ENCODE assay signal across 9 cellular contexts in genomic region chr13:21638319-21639282, GRCh38. TPM values are rescaled to one million over a fixed set of nuclear protein-coding genes. Genes with fewer than 3 reads are reported as not detected.
DNase-seq lines count a peak whose midpoint lies in the region; ATAC-seq, FAIRE-seq and TF ChIP-seq lines count a peak whose summit lies in the region.
"Had no signal": no experiment of that assay in that cellular context is flagged by ENCODE, and none has a peak within 500 bp of the region (broad histone marks: within the 10 kb centered on the region; RNA-seq: fewer than 3 reads in every experiment).

No MANE protein-coding gene starts in this region.

- H3K27ac ChIP-seq in heart right ventricle (no peak overlapping the region), HL-60 (replicated peaks) (no peak overlapping the region), endothelial cell of umbilical vein (ENCODE audit: insufficient read depth, low read depth, low read length) (no peak overlapping the region), neural cell (ENCODE audit: low read length) (no peak overlapping the region)

- H3K36me3 ChIP-seq in heart right ventricle (no peaks in the 10 kb centered on the region), endothelial cell of umbilical vein (ENCODE audit: control insufficient read depth in 2 of 2, extremely low read depth in 1 of 2, insufficient read depth in 2 of 2, low read length in 2 of 2) (no peaks in the 10 kb centered on the region), neural cell (ENCODE audit: insufficient read depth, low read length) (no peaks in the 10 kb centered on the region)

- no peak overlapping the region for H3K27ac Mint-ChIP-seq in activated T-helper 2 cell treated with anti-CD3 and anti-CD28 coated beads, Interferon-gamma antibody, Interleukin-2, Interleukin-4, amounts not matched to agents 10 μg/mL and 5 μg/mL and 100 μg/mL, durations not matched to agents 14 hours and 24 hours and 36 hours
- H3K27ac Mint-ChIP-seq: dendritic cell treated with granulocyte-macrophage colony-stimulating factor and Interleukin-4, amounts not matched to agents 40 ng/mL and 50 ng/mL, for 4 days had no signal

- CTCF ChIA-PET in endothelial cell of umbilical vein (lab: Charles Lee) = interaction anchor here (0.5 to 4.0 kb wide), 47 partner anchors 8 to 1712 kb away, joined by 3 to 48 read pairs (median 5); partner anchors contain the start of genes FGF9 and MICU2

- TF ChIP-seq CTCF in heart right ventricle (IDR thresholded peaks at IDR 0.05) (peak; percentile 65 to 91 (median 82)), HL-60 (IDR thresholded peaks at IDR 0.05; ENCODE audit: insufficient read depth, low read length) (peak; percentile 44), endothelial cell of umbilical vein (IDR thresholded peaks at IDR 0.05; ENCODE audit: extremely low read depth in 1 of 2, insufficient read depth in 1 of 2, low read depth in 1 of 2, low read length in 2 of 2) (peak; percentile 30 to 59), neural cell (IDR thresholded peaks at IDR 0.05; ENCODE audit: poor library complexity, severe bottlenecking) (peak; percentile 87)

- H4K20me1 ChIP-seq in endothelial cell of umbilical vein (replicated peaks; ENCODE audit: control insufficient read depth, extremely low read depth, insufficient read depth, low read length) (no peaks in the 10 kb centered on the region), neural cell (ENCODE audit: insufficient read depth) (no peaks in the 10 kb centered on the region)

- no peaks in the 10 kb centered on the region for H3K9me1 ChIP-seq in endothelial cell of umbilical vein (replicated peaks; ENCODE audit: control insufficient read depth, extremely low read depth, insufficient read depth, low read length)

- no TSS peak for BruUV-seq in endothelial cell of umbilical vein (replicated peaks; lab: Mats Ljungman, UMichigan)

- no peaks in the 10 kb centered on the region for H3K9me2 ChIP-seq in neural cell (ENCODE audit: insufficient read depth, low read length)

- H3K4me3 Mint-ChIP-seq in activated T-helper 2 cell treated with anti-CD3 and anti-CD28 coated beads, Interferon-gamma antibody, Interleukin-2, Interleukin-4, amounts not matched to agents 10 μg/mL and 5 μg/mL and 100 μg/mL, durations not matched to agents 14 hours and 24 hours and 36 hours (ENCODE audit: low read depth) = no peak overlapping the region
- H3K4me3 Mint-ChIP-seq: dendritic cell treated with granulocyte-macrophage colony-stimulating factor and Interleukin-4, amounts not matched to agents 40 ng/mL and 50 ng/mL, for 4 days had no signal

- peak; percentile 86 for TF ChIP-seq RAD21 in neural cell (conservative IDR thresholded peaks at IDR 0.05)

- H3K79me2 ChIP-seq in endothelial cell of umbilical vein (ENCODE audit: control insufficient read depth, insufficient read depth, low read length) (no peaks in the 10 kb centered on the region), neural cell (replicated peaks; ENCODE audit: insufficient read depth, low read length) (no peaks in the 10 kb centered on the region)

- no peaks in the 10 kb centered on the region for H3K36me3 Mint-ChIP-seq in activated T-helper 2 cell treated with anti-CD3 and anti-CD28 coated beads, Interferon-gamma antibody, Interleukin-2, Interleukin-4, amounts not matched to agents 10 μg/mL and 5 μg/mL and 100 μg/mL, durations not matched to agents 14 hours and 24 hours and 36 hours (ENCODE audit: low read depth)

- ATAC-seq in heart right ventricle (no peak), Right ventricle myocardium superior (ENCODE audit: poor library complexity) (no peak)

- POLR2A ChIA-PET in endothelial cell of umbilical vein (lab: Charles Lee) = no interaction called here

- no peak for DNase-seq in heart right ventricle
- no peak for DNase-seq in Right ventricle myocardium superior
- peak in 1 of 2 experiments; percentile 9 for DNase-seq in HL-60 (ENCODE audit: low read depth in 1 of 2, low spot score in 1 of 2)
- peak; percentile 18 for DNase-seq in SK-N-DZ (ENCODE audit: low spot score)
- peak; percentile 28 for DNase-seq in endothelial cell of umbilical vein (ENCODE audit: low read depth, low spot score)
- DNase-seq in NK-92 (lab: John Stamatoyannopoulos, UW; ENCODE audit: unreplicated experiment) = no peak
- DNase-seq in activated T-helper 2 cell treated with anti-CD3 and anti-CD28 coated beads, Interferon-gamma antibody, Interleukin-2, Interleukin-4, amounts not matched to agents 10 μg/mL and 5 μg/mL and 100 μg/mL, durations not matched to agents 14 hours and 24 hours and 36 hours (ENCODE audit: low spot score) = no peak

- intact Hi-C loops in heart right ventricle (cut with DNase I) (loop anchor here in 8 of 10 donors (5.0 to 10.0 kb wide), 5 partner anchors 636 to 1376 kb away; no protein-coding TSS in a partner anchor), Right ventricle myocardium superior (cut with DNase I) (loop anchor here (10.0 kb wide), 1 partner anchor 1116 kb away; no protein-coding TSS in a partner anchor), endothelial cell of umbilical vein (cut with micrococcal nuclease) (loop anchor here (1.0 kb wide), 1 partner anchor 1681 kb away; no protein-coding TSS in a partner anchor)
- intact Hi-C loops in activated T-helper 2 cell treated with anti-CD3 and anti-CD28 coated beads, Interferon-gamma antibody, Interleukin-2, Interleukin-4, amounts not matched to agents 10 μg/mL and 5 μg/mL and 100 μg/mL, durations not matched to agents 14 hours and 24 hours and 36 hours (cut with micrococcal nuclease) = loop anchor here (1.0 to 10.0 kb wide), 3 partner anchors 76 to 1386 kb away; no protein-coding TSS in a partner anchor

- H3K9me3 ChIP-seq in heart right ventricle = no peaks in the 10 kb centered on the region
- no peaks in the 10 kb centered on the region for H3K9me3 ChIP-seq in endothelial cell of umbilical vein (replicated peaks; ENCODE audit: control insufficient read depth, insufficient read depth, low read length)
- H3K9me3 ChIP-seq in neural cell (ENCODE audit: low read length) = no peaks in the 10 kb centered on the region

- no peak for TF ChIP-seq EP300 in neural cell (conservative IDR thresholded peaks at IDR 0.05; ENCODE audit: poor library complexity, severe bottlenecking)

- H3K27me3 Mint-ChIP-seq in activated T-helper 2 cell treated with anti-CD3 and anti-CD28 coated beads, Interferon-gamma antibody, Interleukin-2, Interleukin-4, amounts not matched to agents 10 μg/mL and 5 μg/mL and 100 μg/mL, durations not matched to agents 14 hours and 24 hours and 36 hours (ENCODE audit: low read depth) = peaks cover 7% of the 10 kb centered on the region

- H3K4me1 ChIP-seq in heart right ventricle (peaks cover 0 to 5% (median 0%) of the 10 kb centered on the region in 9 donors), endothelial cell of umbilical vein (ENCODE audit: control insufficient read depth, extremely low read depth, insufficient read depth, low read length) (no peaks in the 10 kb centered on the region)

- no peak overlapping the region for H3K4me3 ChIP-seq in heart right ventricle
- H3K4me3 ChIP-seq in HL-60 (replicated peaks; ENCODE audit: insufficient read depth, low read length) = no peak overlapping the region
- H3K4me3 ChIP-seq in endothelial cell of umbilical vein (replicated peaks in 1 of 3; ENCODE audit: insufficient read depth in 1 of 3, low read depth in 1 of 3, low read length in 3 of 3) = no peak overlapping the region
- no peak overlapping the region for H3K4me3 ChIP-seq in neural cell (ENCODE audit: low read length)

- H3K9ac ChIP-seq in endothelial cell of umbilical vein (replicated peaks; ENCODE audit: extremely low read depth, insufficient read depth, low read length) = no peak overlapping the region
- H3K9ac ChIP-seq in neural cell (ENCODE audit: low read length) = no peak overlapping the region

- dilution Hi-C loops in endothelial cell of umbilical vein (cut with MboI; ENCODE audit: extremely low pct_ligation_motif_present, low sequenced_read_pairs) = no loop called here

- H3K4me2 ChIP-seq in endothelial cell of umbilical vein (ENCODE audit: insufficient read depth, low read length) = no peak overlapping the region
- H3K4me2 ChIP-seq in neural cell (ENCODE audit: low read length) = no peak overlapping the region

- FAIRE-seq in endothelial cell of umbilical vein (lab: Jason Lieb, UNC) = peak; percentile 80

- no peak overlapping the region for H2AFZ ChIP-seq in endothelial cell of umbilical vein (ENCODE audit: low read depth, low read length)
- no peak overlapping the region for H2AFZ ChIP-seq in neural cell (ENCODE audit: low read depth, low read length)

- TF ChIP-seq POLR2A in endothelial cell of umbilical vein (IDR thresholded peaks at IDR 0.05; ENCODE audit: low read depth, low read length) = no peak

- H3K9me3 Mint-ChIP-seq in activated T-helper 2 cell treated with anti-CD3 and anti-CD28 coated beads, Interferon-gamma antibody, Interleukin-2, Interleukin-4, amounts not matched to agents 10 μg/mL and 5 μg/mL and 100 μg/mL, durations not matched to agents 14 hours and 24 hours and 36 hours = no peaks in the 10 kb centered on the region
- H3K9me3 Mint-ChIP-seq: dendritic cell treated with granulocyte-macrophage colony-stimulating factor and Interleukin-4, amounts not matched to agents 40 ng/mL and 50 ng/mL, for 4 days had no signal

- H3F3A ChIP-seq in neural cell (ENCODE audit: insufficient read depth, low read length, poor library complexity, severe bottlenecking) = peaks cover 4% of the 10 kb centered on the region

- WGBS in heart right ventricle, 2 donors = 38 to 41% methylated on average over 6 of the region's 6 CpGs

- H3K27me3 ChIP-seq in heart right ventricle (peaks cover 0 to 21% (median 7%) of the 10 kb centered on the region in 7 donors), HL-60 (ENCODE audit: insufficient read depth, poor library complexity, severe bottlenecking) (no peaks in the 10 kb centered on the region), endothelial cell of umbilical vein (ENCODE audit: control insufficient read depth in 2 of 2, insufficient read depth in 2 of 2, low read length in 2 of 2) (no peaks in the 10 kb centered on the region), neural cell (ENCODE audit: insufficient read depth, low read depth, low read length) (no peaks in the 10 kb centered on the region)

- no peaks in the 10 kb centered on the region for H3K4me1 Mint-ChIP-seq in activated T-helper 2 cell treated with anti-CD3 and anti-CD28 coated beads, Interferon-gamma antibody, Interleukin-2, Interleukin-4, amounts not matched to agents 10 μg/mL and 5 μg/mL and 100 μg/mL, durations not matched to agents 14 hours and 24 hours and 36 hours (ENCODE audit: low read depth)

RNA-seq across cellular contexts. Expression of gene FGF9, which starts 32.3 kb away (rescaled TPM):
- 10 to 100 TPM in 3 of 10 donors, 1 to 10 TPM in 7; 4.5 to 14.0 (median 9.3) TPM for total RNA-seq in heart right ventricle
- 1 to 10 TPM in 1 of 2 donors, under 1 TPM in 1; 0.96 to 9.6 TPM for polyA plus RNA-seq in heart right ventricle
- 9.5 TPM for total RNA-seq in Right ventricle myocardium superior
- 1.0 and 1.1 TPM in 2 replicates for polyA plus RNA-seq in SK-N-DZ (2014; cell fraction: cytosol; rRNA removed)
- 2.4 and 4.0 TPM in 2 replicates for polyA plus RNA-seq in SK-N-DZ (2014; cell fraction: nucleus; rRNA removed)
- not detected in 2 replicates for total RNA-seq in endothelial cell of umbilical vein
- not detected in 2 replicates for polyA plus RNA-seq in endothelial cell of umbilical vein
- not detected in 2 replicates for polyA plus RNA-seq in endothelial cell of umbilical vein (2011; cell fraction: cytosol; rRNA removed)
- not detected in 2 replicates for polyA plus RNA-seq in endothelial cell of umbilical vein (2011; cell fraction: nucleus; rRNA removed)
- not detected in 2 replicates for polyA plus RNA-seq in endothelial cell of umbilical vein (2012)
- 0.17 TPM in 1 of 2 replicates, not detected in the other for polyA minus RNA-seq in endothelial cell of umbilical vein
- not detected for polyA minus RNA-seq in endothelial cell of umbilical vein (2011; cell fraction: cytosol; rRNA and poly(A)+ RNA removed)
- polyA minus RNA-seq in endothelial cell of umbilical vein (2011; cell fraction: nucleus; rRNA and poly(A)+ RNA removed) = not detected in 2 replicates
- 27.2 and 29.4 TPM in 2 replicates for polyA plus RNA-seq in neural cell
- 16.3 and 17.8 TPM in 2 replicates for polyA minus RNA-seq in neural cell
- 0.39 and 0.60 TPM in 2 replicates for total RNA-seq in activated T-helper 2 cell treated with anti-CD3 and anti-CD28 coated beads, Interferon-gamma antibody, Interleukin-2, Interleukin-4, amounts not matched to agents 10 μg/mL and 5 μg/mL and 100 μg/mL, durations not matched to agents 14 hours and 24 hours and 36 hours

RNA-seq across cellular contexts. Expression of gene MICU2, which starts 34.6 kb away (rescaled TPM):
- total RNA-seq in heart right ventricle = 10 to 100 TPM; 52.8 to 65.5 (median 59.9) TPM
- 10 to 100 TPM; 46.7 to 49.2 TPM for polyA plus RNA-seq in heart right ventricle
- 58.6 TPM for total RNA-seq in Right ventricle myocardium superior
- polyA plus RNA-seq in SK-N-DZ (2014; cell fraction: cytosol; rRNA removed) = 60.9 and 65.6 TPM in 2 replicates
- polyA plus RNA-seq in SK-N-DZ (2014; cell fraction: nucleus; rRNA removed) = 46.0 and 50.8 TPM in 2 replicates
- total RNA-seq in endothelial cell of umbilical vein = 24.0 and 25.1 TPM in 2 replicates
- polyA plus RNA-seq in endothelial cell of umbilical vein = 32.3 and 36.7 TPM in 2 replicates
- polyA plus RNA-seq in endothelial cell of umbilical vein (2011; cell fraction: cytosol; rRNA removed) = 35.1 and 35.4 TPM in 2 replicates
- 35.6 and 38.5 TPM in 2 replicates for polyA plus RNA-seq in endothelial cell of umbilical vein (2011; cell fraction: nucleus; rRNA removed)
- 25.1 and 33.0 TPM in 2 replicates for polyA plus RNA-seq in endothelial cell of umbilical vein (2012)
- 13.9 and 19.4 TPM in 2 replicates for polyA minus RNA-seq in endothelial cell of umbilical vein
- polyA minus RNA-seq in endothelial cell of umbilical vein (2011; cell fraction: cytosol; rRNA and poly(A)+ RNA removed) = 10.9 TPM
- 22.0 and 26.0 TPM in 2 replicates for polyA minus RNA-seq in endothelial cell of umbilical vein (2011; cell fraction: nucleus; rRNA and poly(A)+ RNA removed)
- polyA plus RNA-seq in neural cell = 223 TPM in 2 replicates
- polyA minus RNA-seq in neural cell = 179 and 195 TPM in 2 replicates
- total RNA-seq in activated T-helper 2 cell treated with anti-CD3 and anti-CD28 coated beads, Interferon-gamma antibody, Interleukin-2, Interleukin-4, amounts not matched to agents 10 μg/mL and 5 μg/mL and 100 μg/mL, durations not matched to agents 14 hours and 24 hours and 36 hours = 36.6 and 38.8 TPM in 2 replicates

Comparison
In these comparisons a context has a peak if more than half of its experiments do, and no peak if none do; other contexts are left out.
1. DNase-seq: peak in SK-N-DZ (single experiment) and endothelial cell of umbilical vein (single experiment); none in heart right ventricle (0 of 2), Right ventricle myocardium superior (single experiment), NK-92 (single experiment) and activated T-helper 2 cell treated with anti-CD3 and anti-CD28 coated beads, Interferon-gamma antibody, Interleukin-2, Interleukin-4, amounts not matched to agents 10 μg/mL and 5 μg/mL and 100 μg/mL, durations not matched to agents 14 hours and 24 hours and 36 hours (single experiment).
2. Peak in every context shown above with its lines, with median percentiles within 50 percentile points of each other: CTCF ChIP-seq.